Comparison of ENCODE assay signal across 8 cellular contexts in the genomic region with DNA sequence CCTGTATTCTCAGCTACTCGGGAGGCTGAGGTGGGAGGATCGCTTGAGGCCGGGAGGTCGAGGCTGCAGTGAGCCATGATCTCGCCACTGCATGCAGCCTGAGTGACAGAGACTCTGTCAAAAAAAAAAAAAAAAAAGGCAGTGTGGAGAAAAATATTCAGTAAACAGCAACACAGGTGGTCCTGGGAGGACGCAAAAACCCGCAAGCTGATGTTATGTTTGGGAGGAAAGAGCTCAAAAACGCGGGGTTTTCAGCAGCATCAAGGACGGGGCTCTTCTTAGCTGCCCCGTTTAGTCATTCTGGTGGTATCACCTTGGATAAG. TPM values are rescaled to one million over a fixed set of nuclear protein-coding genes. Genes with fewer than 3 reads are reported as not detected.
DNase-seq lines count a peak whose midpoint lies in the region; ATAC-seq, FAIRE-seq and TF ChIP-seq lines count a peak whose summit lies in the region.

No MANE protein-coding gene starts in this region.

- H2AFZ ChIP-seq in H1 (ENCODE audit: low read length), result peak overlapping the region; percentile 94
- peak overlapping the region; percentile 44 for H2AFZ ChIP-seq in neuron (ENCODE audit: low read depth, low read length)

- no peak overlapping the region for H3K23ac ChIP-seq in H1 (ENCODE audit: insufficient read length)

- peaks cover 17 to 49% (median 25%) of the 10 kb centered on the region in 4 donors for H3K4me1 Mint-ChIP-seq in CD4-positive, CD25-positive, alpha-beta regulatory T cell

- H3K27ac ChIP-seq in CD4-positive, CD25-positive, alpha-beta regulatory T cell (ENCODE audit: insufficient read depth, low read length, poor library complexity, severe bottlenecking), result peak overlapping the region; percentile 96
- H3K27ac ChIP-seq in H1 (ENCODE audit: low read depth, low read length), result no peak overlapping the region

- H3K4ac ChIP-seq in H1 (replicated peaks; ENCODE audit: insufficient read length, low read depth, low read length), result no peak overlapping the region

- no peak for DNase-seq in CD4-positive, CD25-positive, alpha-beta regulatory T cell
- no peak for DNase-seq in NB4 (ENCODE audit: low read depth)
- DNase-seq in H1 (ENCODE audit: low read depth in 1 of 2, low spot score in 2 of 2), result no peak
- no peak for DNase-seq in foreskin melanocyte
- no peak for DNase-seq in GM19239 (ENCODE audit: insufficient read length, low spot score)
- DNase-seq in activated CD4-positive, CD25-positive, alpha-beta regulatory T cell (lab: John Stamatoyannopoulos, UW), result no peak

- no peak overlapping the region for H2BK20ac ChIP-seq in H1 (ENCODE audit: low read length)

- no peak for TF ChIP-seq POLR2A in NB4 (IDR thresholded peaks at IDR 0.05; ENCODE audit: extremely low read depth, insufficient read length)
- no peak for TF ChIP-seq POLR2A in H1 (IDR thresholded peaks at IDR 0.05; ENCODE audit: control extremely low read depth in 1 of 2, low read depth in 2 of 2, low read length in 2 of 2)

- H3K9me3 Mint-ChIP-seq in CD4-positive, CD25-positive, alpha-beta regulatory T cell, result no peaks in the 10 kb centered on the region

- no peaks in the 10 kb centered on the region for H3K9me3 ChIP-seq in CD4-positive, CD25-positive, alpha-beta regulatory T cell (ENCODE audit: control insufficient read depth in 2 of 2, low read length in 2 of 2)
- no peaks in the 10 kb centered on the region for H3K9me3 ChIP-seq in H1 (ENCODE audit: insufficient read depth in 2 of 2, low read depth in 1 of 2, low read length in 1 of 2)
- H3K9me3 ChIP-seq in neuron (ENCODE audit: low read length), result no peaks in the 10 kb centered on the region

- H3K14ac ChIP-seq in H1 (ENCODE audit: insufficient read length), result no peak overlapping the region

- no peak overlapping the region for H2BK120ac ChIP-seq in H1 (replicated peaks; ENCODE audit: low read depth, low read length)

- H2BK5ac ChIP-seq in H1 (ENCODE audit: low read depth, low read length), result no peak overlapping the region

- H3K27me3 Mint-ChIP-seq in CD4-positive, CD25-positive, alpha-beta regulatory T cell, result no peaks in the 10 kb centered on the region

- peak overlapping the region; percentile 76 for H3K4me3 ChIP-seq in CD4-positive, CD25-positive, alpha-beta regulatory T cell (ENCODE audit: low read depth, low read length)
- H3K4me3 ChIP-seq in NB4 (ENCODE audit: low read depth, low read length) (peak overlapping the region; percentile 51), H1 (ENCODE audit: extremely low read depth in 1 of 4, insufficient read depth in 2 of 4, low read depth in 3 of 4, low read length in 4 of 4) (peak overlapping the region in 3 of 4 experiments; percentile 6 to 95 (median 80); a peak in 3 of 8 replicates), neuron (ENCODE audit: low read length) (peak overlapping the region; percentile 67)

- peaks cover 4% of the 10 kb centered on the region for H3K36me3 Mint-ChIP-seq in CD4-positive, CD25-positive, alpha-beta regulatory T cell

- no peaks in the 10 kb centered on the region for H3K79me2 ChIP-seq in H1 (ENCODE audit: control insufficient read depth in 1 of 2, insufficient read depth in 2 of 2, low read length in 2 of 2)

- H3K27ac Mint-ChIP-seq in CD4-positive, CD25-positive, alpha-beta regulatory T cell, result peak overlapping the region in 2 of 3 donors; percentile 98

- no peak overlapping the region for H3K56ac ChIP-seq in H1 (replicated peaks; ENCODE audit: insufficient read length, low read depth, low read length)

- no peak overlapping the region for H2AK5ac ChIP-seq in H1 (ENCODE audit: low read depth, low read length)

- no peaks in the 10 kb centered on the region for H3K27me3 ChIP-seq in CD4-positive, CD25-positive, alpha-beta regulatory T cell (ENCODE audit: control insufficient read depth, insufficient read depth, low read length)
- H3K27me3 ChIP-seq in H1 (replicated peaks in 1 of 4; ENCODE audit: control insufficient read depth in 3 of 4, extremely low read depth in 1 of 4, insufficient read depth in 3 of 4, low read length in 3 of 4) (no peaks in the 10 kb centered on the region), neuron (ENCODE audit: insufficient read depth, low read length) (no peaks in the 10 kb centered on the region)

- H3K18ac ChIP-seq in H1 (ENCODE audit: extremely low read depth, low read length), result no peak overlapping the region

- no peak for TF ChIP-seq EP300 in H1 (IDR thresholded peaks at IDR 0.05; ENCODE audit: borderline replicate concordance in 1 of 2, low read depth in 2 of 2, low read length in 2 of 2)

- no peaks in the 10 kb centered on the region for H3K23me2 ChIP-seq in H1 (ENCODE audit: low read depth, low read length)

- no peak overlapping the region for H2BK12ac ChIP-seq in H1 (ENCODE audit: low read depth, low read length)

- no peaks in the 10 kb centered on the region for H3K36me3 ChIP-seq in CD4-positive, CD25-positive, alpha-beta regulatory T cell (ENCODE audit: control insufficient read depth, insufficient read depth, low read length)
- H3K36me3 ChIP-seq in H1 (ENCODE audit: control insufficient read depth in 2 of 4, insufficient read depth in 4 of 4, low read length in 3 of 4), result peaks cover 0 to 11% (median 1%) of the 10 kb centered on the region in 4 experiments; a peak in 4 of 8 replicates
- H3K36me3 ChIP-seq in neuron (ENCODE audit: insufficient read depth, low read length), result peaks cover 15% of the 10 kb centered on the region

- H2BK15ac ChIP-seq in H1 (ENCODE audit: low read length), result no peak overlapping the region

- H3K4me2 ChIP-seq in H1 (ENCODE audit: insufficient read depth in 1 of 2, low read depth in 2 of 2, low read length in 2 of 2), result peak overlapping the region; percentile 50 to 80

- no peak overlapping the region for H4K91ac ChIP-seq in H1 (replicated peaks; ENCODE audit: insufficient read length, low read length)

- CTCF ChIA-PET in H1 (lab: Charles Lee; ENCODE audit: partially characterized antibody), result interaction anchor here (0.6 to 8.0 kb wide), 4 partner anchors 7 to 551 kb away, joined by 3 to 38 read pairs (median 6); a partner anchor contains a TSS

- peaks cover 33% of the 10 kb centered on the region for H3K4me1 ChIP-seq in CD4-positive, CD25-positive, alpha-beta regulatory T cell (ENCODE audit: control insufficient read depth, insufficient read depth, low read length, poor library complexity, severe bottlenecking)
- H3K4me1 ChIP-seq in H1 (replicated peaks in 1 of 4; ENCODE audit: control insufficient read depth in 3 of 4, insufficient read depth in 4 of 4, low read length in 3 of 4), result peaks cover 0 to 3% (median 0%) of the 10 kb centered on the region in 4 experiments; a peak in 3 of 7 replicates
- H3K4me1 ChIP-seq in neuron (ENCODE audit: insufficient read depth, low read length), result peaks cover 3% of the 10 kb centered on the region

- no peak overlapping the region for H4K8ac ChIP-seq in H1 (ENCODE audit: extremely low read depth, insufficient read depth, low read length)

- no peak overlapping the region for H4K5ac ChIP-seq in H1 (ENCODE audit: insufficient read length, low read depth, low read length)

- peak overlapping the region; percentile 89 to 95 (median 91) for H3K4me3 Mint-ChIP-seq in CD4-positive, CD25-positive, alpha-beta regulatory T cell

- peak overlapping the region in 1 of 4 experiments; percentile 14; a peak in 1 of 7 replicates for H3K9ac ChIP-seq in H1 (replicated peaks in 1 of 4; ENCODE audit: extremely low read depth in 1 of 4, low read depth in 3 of 4, low read length in 3 of 4)

- ATAC-seq in CD4-positive, CD25-positive, alpha-beta regulatory T cell (ENCODE audit: low read depth in 2 of 2), result no peak
- ATAC-seq in GM19463 (IDR thresholded peaks at IDR 0.05; ENCODE audit: unreplicated experiment), result no peak

- FAIRE-seq in H1 (lab: Jason Lieb, UNC) (no peak), GM19239 (lab: Jason Lieb, UNC) (no peak)

- POLR2A ChIA-PET in H1 (lab: Charles Lee; ENCODE audit: partially characterized antibody), result interaction anchor here (0.6 to 6.8 kb wide), 15 partner anchors 9 to 366 kb away, joined by 3 to 25 read pairs (median 5); a partner anchor contains a TSS

- no peaks in the 10 kb centered on the region for H3K79me1 ChIP-seq in H1 (ENCODE audit: low read depth, low read length)

- TF ChIP-seq CTCF in NB4 (IDR thresholded peaks at IDR 0.05; ENCODE audit: low read depth, low read length) (no peak), H1 (IDR thresholded peaks at IDR 0.05; ENCODE audit: control extremely low read depth in 1 of 3, insufficient read depth in 1 of 3, low read depth in 1 of 3, low read length in 3 of 3) (no peak)

- peaks cover 1 to 5% of the 10 kb centered on the region in 2 experiments for H4K20me1 ChIP-seq in H1 (replicated peaks in 1 of 2; ENCODE audit: control insufficient read depth in 1 of 2, insufficient read depth in 2 of 2, low read length in 2 of 2)

- 78% methylated on average over 10 of the region's 11 CpGs; no CpG with 5 or more reads in 1 of the 2 experiments for WGBS in H1 (ENCODE audit: extremely low coverage in 1 of 2, insufficient coverage in 1 of 2, insufficient read length in 1 of 2, insufficient replicate concordance in 2 of 2, low coverage in 1 of 2, low lambda C conversion rate in 2 of 2, missing lambda C conversion rate in 1 of 2), 2 experiments

- TF ChIP-seq RAD21 in H1 (IDR thresholded peaks at IDR 0.05 in 1 of 2, conservative IDR thresholded peaks at IDR 0.05 in 1 of 2; ENCODE audit: low read depth in 2 of 2, low read length in 2 of 2), result no peak

RNA-seq across cellular contexts. Expression of a gene that starts 0.6 kb away (rescaled TPM):
- 11.1 TPM for total RNA-seq in CD4-positive, CD25-positive, alpha-beta regulatory T cell
- polyA plus RNA-seq in CD4-positive, CD25-positive, alpha-beta regulatory T cell, result 1 to 10 TPM; 1.0 to 2.4 (median 1.6) TPM
- total RNA-seq in H1 (2021; fragmentation: NEBNext Ultra II Directional; extraction: Animal tissue kit (Norgen Biotek cat#: 25700)), result 8.0 and 8.6 TPM in 2 replicates
- polyA plus RNA-seq in H1 (2011; rRNA removed), result 6.5 and 9.8 TPM in 2 replicates
- polyA plus RNA-seq in H1 (2011; cell fraction: cytosol; rRNA removed), result 7.1 TPM
- 25.5 TPM for polyA plus RNA-seq in H1 (2011; cell fraction: nucleus; rRNA removed)
- 7.0 to 11.1 TPM (median 10.1 TPM) in 4 replicates for polyA plus RNA-seq in H1 (2012, experiment 1 of 2)
- polyA plus RNA-seq in H1 (2012, experiment 2 of 2), result 8.3 TPM
- polyA plus RNA-seq in H1 (2013, experiment 1 of 2), result 3.9 TPM
- polyA plus RNA-seq in H1 (2013, experiment 2 of 2), result 3.9 TPM
- polyA minus RNA-seq in H1 (2011; rRNA and poly(A)+ RNA removed), result 5.2 and 8.4 TPM in 2 replicates
- 5.8 TPM for polyA minus RNA-seq in H1 (2011; cell fraction: cytosol; rRNA and poly(A)+ RNA removed)
- polyA minus RNA-seq in H1 (2011; cell fraction: nucleus; rRNA and poly(A)+ RNA removed), result 8.9 TPM

RNA-seq across cellular contexts. Expression of a gene that starts 15.8 kb away (rescaled TPM):
- total RNA-seq in CD4-positive, CD25-positive, alpha-beta regulatory T cell, result 30.8 TPM
- 10 to 100 TPM; 14.3 to 18.9 (median 16.0) TPM for polyA plus RNA-seq in CD4-positive, CD25-positive, alpha-beta regulatory T cell
- 24.6 and 26.3 TPM in 2 replicates for total RNA-seq in H1 (2021; fragmentation: NEBNext Ultra II Directional; extraction: Animal tissue kit (Norgen Biotek cat#: 25700))
- polyA plus RNA-seq in H1 (2011; rRNA removed), result 12.0 and 25.4 TPM in 2 replicates
- polyA plus RNA-seq in H1 (2011; cell fraction: cytosol; rRNA removed), result 12.6 TPM
- 28.3 TPM for polyA plus RNA-seq in H1 (2011; cell fraction: nucleus; rRNA removed)
- 21.8 to 34.3 TPM (median 31.2 TPM) in 4 replicates for polyA plus RNA-seq in H1 (2012, experiment 1 of 2)
- polyA plus RNA-seq in H1 (2012, experiment 2 of 2), result 20.7 TPM
- 18.6 TPM for polyA plus RNA-seq in H1 (2013, experiment 1 of 2)
- 17.5 TPM for polyA plus RNA-seq in H1 (2013, experiment 2 of 2)
- 3.1 and 4.8 TPM in 2 replicates for polyA minus RNA-seq in H1 (2011; rRNA and poly(A)+ RNA removed)
- polyA minus RNA-seq in H1 (2011; cell fraction: cytosol; rRNA and poly(A)+ RNA removed), result 17.8 TPM
- 13.0 TPM for polyA minus RNA-seq in H1 (2011; cell fraction: nucleus; rRNA and poly(A)+ RNA removed)

RNA-seq across cellular contexts. Expression of a gene that starts 18.5 kb away (rescaled TPM):
- 23.7 TPM for total RNA-seq in CD4-positive, CD25-positive, alpha-beta regulatory T cell
- 10 to 100 TPM; 26.5 to 36.6 (median 35.1) TPM for polyA plus RNA-seq in CD4-positive, CD25-positive, alpha-beta regulatory T cell
- 73.0 and 76.0 TPM in 2 replicates for total RNA-seq in H1 (2021; fragmentation: NEBNext Ultra II Directional; extraction: Animal tissue kit (Norgen Biotek cat#: 25700))
- 76.1 and 97.6 TPM in 2 replicates for polyA plus RNA-seq in H1 (2011; rRNA removed)
- polyA plus RNA-seq in H1 (2011; cell fraction: cytosol; rRNA removed), result 74.2 TPM
- 78.2 TPM for polyA plus RNA-seq in H1 (2011; cell fraction: nucleus; rRNA removed)
- polyA plus RNA-seq in H1 (2012, experiment 1 of 2), result 51.9 to 85.8 TPM (median 82.3 TPM) in 4 replicates
- polyA plus RNA-seq in H1 (2012, experiment 2 of 2), result 104 TPM
- 41.3 TPM for polyA plus RNA-seq in H1 (2013, experiment 1 of 2)
- polyA plus RNA-seq in H1 (2013, experiment 2 of 2), result 39.4 TPM
- polyA minus RNA-seq in H1 (2011; rRNA and poly(A)+ RNA removed), result 50.6 and 79.5 TPM in 2 replicates
- 58.1 TPM for polyA minus RNA-seq in H1 (2011; cell fraction: cytosol; rRNA and poly(A)+ RNA removed)
- 41.2 TPM for polyA minus RNA-seq in H1 (2011; cell fraction: nucleus; rRNA and poly(A)+ RNA removed)

RNA-seq across cellular contexts. Expression of a gene that starts 19.5 kb away (rescaled TPM):
- 12.8 TPM for total RNA-seq in CD4-positive, CD25-positive, alpha-beta regulatory T cell
- polyA plus RNA-seq in CD4-positive, CD25-positive, alpha-beta regulatory T cell, result under 1 TPM; 0.05 to 0.13 (median 0.10) TPM
- 13.6 and 14.6 TPM in 2 replicates for total RNA-seq in H1 (2021; fragmentation: NEBNext Ultra II Directional; extraction: Animal tissue kit (Norgen Biotek cat#: 25700))
- polyA plus RNA-seq in H1 (2011; rRNA removed), result 3.5 and 5.9 TPM in 2 replicates
- 3.2 TPM for polyA plus RNA-seq in H1 (2011; cell fraction: cytosol; rRNA removed)
- polyA plus RNA-seq in H1 (2011; cell fraction: nucleus; rRNA removed), result 5.2 TPM
- polyA plus RNA-seq in H1 (2012, experiment 1 of 2), result 4.2 to 8.5 TPM (median 7.3 TPM) in 4 replicates
- 3.5 TPM for polyA plus RNA-seq in H1 (2012, experiment 2 of 2)
- polyA plus RNA-seq in H1 (2013, experiment 1 of 2), result 8.2 TPM
- 8.3 TPM for polyA plus RNA-seq in H1 (2013, experiment 2 of 2)
- polyA minus RNA-seq in H1 (2011; rRNA and poly(A)+ RNA removed), result 0.49 and 1.1 TPM in 2 replicates
- polyA minus RNA-seq in H1 (2011; cell fraction: cytosol; rRNA and poly(A)+ RNA removed), result 6.8 TPM
- 5.9 TPM for polyA minus RNA-seq in H1 (2011; cell fraction: nucleus; rRNA and poly(A)+ RNA removed)

RNA-seq across cellular contexts. Expression of a gene that starts 23.0 kb away (rescaled TPM):
- 0.99 TPM for total RNA-seq in CD4-positive, CD25-positive, alpha-beta regulatory T cell
- polyA plus RNA-seq in CD4-positive, CD25-positive, alpha-beta regulatory T cell, result 1 to 10 TPM in 1 of 4 donors, under 1 TPM in 3; 0.22 to 1.0 (median 0.51) TPM
- total RNA-seq in H1 (2021; fragmentation: NEBNext Ultra II Directional; extraction: Animal tissue kit (Norgen Biotek cat#: 25700)), result 19.1 and 20.1 TPM in 2 replicates
- polyA plus RNA-seq in H1 (2011; rRNA removed), result 12.0 and 19.4 TPM in 2 replicates
- 10.8 TPM for polyA plus RNA-seq in H1 (2011; cell fraction: cytosol; rRNA removed)
- polyA plus RNA-seq in H1 (2011; cell fraction: nucleus; rRNA removed), result 24.2 TPM
- 11.2 to 17.6 TPM (median 16.0 TPM) in 4 replicates for polyA plus RNA-seq in H1 (2012, experiment 1 of 2)
- polyA plus RNA-seq in H1 (2012, experiment 2 of 2), result 17.1 TPM
- 17.2 TPM for polyA plus RNA-seq in H1 (2013, experiment 1 of 2)
- 16.7 TPM for polyA plus RNA-seq in H1 (2013, experiment 2 of 2)
- polyA minus RNA-seq in H1 (2011; rRNA and poly(A)+ RNA removed), result 2.7 TPM in 2 replicates
- polyA minus RNA-seq in H1 (2011; cell fraction: cytosol; rRNA and poly(A)+ RNA removed), result 8.7 TPM
- polyA minus RNA-seq in H1 (2011; cell fraction: nucleus; rRNA and poly(A)+ RNA removed), result 5.9 TPM
